ENCODE assay signal across 19 cellular contexts in the genomic region with DNA sequence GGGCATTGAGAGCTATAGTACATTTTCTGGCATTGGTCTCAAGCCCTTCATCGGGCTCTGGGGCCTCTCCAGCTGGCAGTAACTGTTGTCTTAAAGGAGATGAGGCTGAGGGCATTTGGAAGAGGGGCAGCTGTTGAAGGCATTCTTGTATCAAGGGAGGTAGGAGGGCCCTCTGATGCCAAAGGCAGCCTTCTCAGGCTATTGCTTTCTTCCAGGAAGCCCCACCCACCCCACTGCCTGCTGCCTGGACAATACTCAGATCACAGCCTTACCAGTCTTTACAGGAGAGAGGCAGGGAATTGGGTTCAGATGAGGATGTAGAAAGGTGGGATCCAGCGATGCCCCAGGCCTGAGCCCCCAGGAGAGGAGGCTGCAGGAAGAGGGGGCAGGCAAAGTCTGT. TPM values are rescaled to one million over a fixed set of nuclear protein-coding genes. Genes with fewer than 3 reads are reported as not detected.
DNase-seq lines count a peak whose midpoint lies in the region; ATAC-seq and TF ChIP-seq lines count a peak whose summit lies in the region.
"Had no signal": no experiment of that assay in that cellular context is flagged by ENCODE, and none has a peak within 500 bp of the region (broad histone marks: within the 10 kb centered on the region; RNA-seq: fewer than 3 reads in every experiment).

No MANE protein-coding gene starts in this region.

- no peak overlapping the region for H3K27ac ChIP-seq in HCT116 (ENCODE audit: low read depth, low read length)
- H3K27ac ChIP-seq: BLaER1 treated with 17β-estradiol and CSF1 and Interleukin-3, amounts not matched to agents 10 nM and 100 nM had no signal

- H3K27me3 ChIP-seq in HCT116 (ENCODE audit: insufficient read depth, low read length), result no peaks in the 10 kb centered on the region

- H3K27me3 Mint-ChIP-seq in activated CD8-positive, alpha-beta memory T cell treated with anti-CD3 and anti-CD28 coated beads, Interleukin-2, amount 10 ng/mL, durations not matched to agents 7 days and 5 days, result peaks cover 64% of the 10 kb centered on the region
- H3K27me3 Mint-ChIP-seq in glutamatergic neuron (ENCODE audit: unreplicated experiment), result peaks cover 27% of the 10 kb centered on the region

- no peak overlapping the region for H3K4me2 ChIP-seq in HCT116 (ENCODE audit: low read length)

- TF ChIP-seq POLR2A in HCT116 (IDR thresholded peaks at IDR 0.05; ENCODE audit: borderline replicate concordance, extremely low read depth, insufficient read depth, insufficient read length), result no peak

- TF ChIP-seq RAD21 in HCT116 (IDR thresholded peaks at IDR 0.05; ENCODE audit: low read depth), result no peak

- peaks cover 17% of the 10 kb centered on the region for H3K4me1 Mint-ChIP-seq in activated CD8-positive, alpha-beta memory T cell treated with anti-CD3 and anti-CD28 coated beads, Interleukin-2, amount 10 ng/mL, durations not matched to agents 7 days and 5 days
- no peaks in the 10 kb centered on the region for H3K4me1 Mint-ChIP-seq in glutamatergic neuron (ENCODE audit: low read depth, unreplicated experiment)

- TSS peak; percentile 27 for BruUV-seq in HCT116 (replicated peaks; lab: Mats Ljungman, UMichigan)

- no peaks in the 10 kb centered on the region for H3K9me2 ChIP-seq in HCT116 (ENCODE audit: insufficient read depth)

- RAD21 ChIA-PET in HCT116 (lab: Charles Lee; ENCODE audit: low non-redundant PET in 1 of 2, low total read pairs in 2 of 2, uncharacterized antibody in 2 of 2, unreplicated experiment in 2 of 2), result no interaction called here

- peak; percentile 46 for DNase-seq in activated CD8-positive, alpha-beta memory T cell treated with anti-CD3 and anti-CD28 coated beads, Interleukin-2, amount 50 U/mL, for 48 hours
- no peak for DNase-seq in activated CD8-positive, alpha-beta memory T cell treated with anti-CD3 and anti-CD28 coated beads, Interleukin-2, amount 10 ng/mL, durations not matched to agents 7 days and 5 days
- DNase-seq in HCT116 (ENCODE audit: low read depth, low spot score) (no peak), myocyte (ENCODE audit: low read depth) (peak; percentile 26), sciatic nerve (ENCODE audit: low spot score) (peak; percentile 21), COR-L47 (lab: John Stamatoyannopoulos, UW) (no peak), glutamatergic neuron (no peak)
- DNase-seq: DMS153; HFFc6; Karpas-422; NCI-H1105; NCI-H1694 treated with DMSO at 0.1 percent for 48 hours; NCI-H446 treated with DMSO at 0.1 percent for 48 hours; NK-92 treated with Interleukin-12 subunit alpha and Interleukin-12 subunit beta, amount 100 ng/mL, for 24 hours; SHP77 had no signal

- H2AFZ ChIP-seq in HCT116 (ENCODE audit: low read depth, low read length, poor library complexity, severe bottlenecking), result no peak overlapping the region

- no peak for TF ChIP-seq CTCF in HCT116 (IDR thresholded peaks at IDR 0.05 in 2 of 3, conservative IDR thresholded peaks at IDR 0.05 in 1 of 3; ENCODE audit: borderline replicate concordance in 1 of 3, insufficient read depth in 1 of 3, low read depth in 2 of 3, low read length in 2 of 3)
- no peak for TF ChIP-seq CTCF in glutamatergic neuron (IDR thresholded peaks at IDR 0.05; ENCODE audit: partially characterized antibody, unreplicated experiment)

- no peak overlapping the region for H3K9ac ChIP-seq in HCT116 (ENCODE audit: low read length)
- H3K9ac ChIP-seq: BLaER1 treated with 17β-estradiol and CSF1 and Interleukin-3, amounts not matched to agents 10 nM and 100 nM had no signal

- no peaks in the 10 kb centered on the region for H3K36me3 ChIP-seq in HCT116 (ENCODE audit: control insufficient read depth in 1 of 2, insufficient read depth in 2 of 2, low read length in 2 of 2)
- H3K36me3 ChIP-seq: BLaER1 treated with 17β-estradiol and CSF1 and Interleukin-3, amounts not matched to agents 10 nM and 100 nM had no signal

- H3K9me3 ChIP-seq in HCT116 (ENCODE audit: control insufficient read depth in 1 of 2, insufficient read depth in 1 of 2, low read depth in 1 of 2, low read length in 2 of 2), result no peaks in the 10 kb centered on the region
- H3K9me3 ChIP-seq: BLaER1 treated with 17β-estradiol and CSF1 and Interleukin-3, amounts not matched to agents 10 nM and 100 nM had no signal

- H3K36me3 Mint-ChIP-seq in activated CD8-positive, alpha-beta memory T cell treated with anti-CD3 and anti-CD28 coated beads, Interleukin-2, amount 10 ng/mL, durations not matched to agents 7 days and 5 days, result no peaks in the 10 kb centered on the region
- H3K36me3 Mint-ChIP-seq in glutamatergic neuron (ENCODE audit: unreplicated experiment), result no peaks in the 10 kb centered on the region

- H3K4me3 ChIP-seq in HCT116 (replicated peaks in 1 of 2; ENCODE audit: low read depth in 1 of 2, low read length in 2 of 2), result no peak overlapping the region
- H3K4me3 ChIP-seq: BLaER1 treated with 17β-estradiol and CSF1 and Interleukin-3, amounts not matched to agents 10 nM and 100 nM had no signal

- intact Hi-C loops in HCT116 (cut with micrococcal nuclease) (no loop called here), sciatic nerve (cut with DNase I) (loop anchor here (5.0 kb wide), 1 partner anchor 1047 kb away; no protein-coding TSS in a partner anchor)

- H3K27ac Mint-ChIP-seq in activated CD8-positive, alpha-beta memory T cell treated with anti-CD3 and anti-CD28 coated beads, Interleukin-2, amount 10 ng/mL, durations not matched to agents 7 days and 5 days, result no peak overlapping the region
- H3K27ac Mint-ChIP-seq in glutamatergic neuron (ENCODE audit: unreplicated experiment), result no peak overlapping the region
- H3K27ac Mint-ChIP-seq: HFFc6 had no signal

- no peaks in the 10 kb centered on the region for H3K79me2 ChIP-seq in HCT116 (ENCODE audit: insufficient read depth, low read length)

- no peaks in the 10 kb centered on the region for H3K9me3 Mint-ChIP-seq in activated CD8-positive, alpha-beta memory T cell treated with anti-CD3 and anti-CD28 coated beads, Interleukin-2, amount 10 ng/mL, durations not matched to agents 7 days and 5 days (ENCODE audit: low read depth)
- H3K9me3 Mint-ChIP-seq in glutamatergic neuron (ENCODE audit: unreplicated experiment), result peaks cover 8% of the 10 kb centered on the region
- H3K9me3 Mint-ChIP-seq: HFFc6 had no signal

- no peak overlapping the region for H3K4me3 Mint-ChIP-seq in activated CD8-positive, alpha-beta memory T cell treated with anti-CD3 and anti-CD28 coated beads, Interleukin-2, amount 10 ng/mL, durations not matched to agents 7 days and 5 days
- H3K4me3 Mint-ChIP-seq in glutamatergic neuron (ENCODE audit: unreplicated experiment), result no peak overlapping the region
- H3K4me3 Mint-ChIP-seq: HFFc6 had no signal

- peaks cover 0 to 22% of the 10 kb centered on the region in 2 experiments; a peak in 2 of 4 replicates for H3K4me1 ChIP-seq in HCT116 (ENCODE audit: control insufficient read depth in 1 of 2, insufficient read depth in 2 of 2, low read length in 2 of 2)

- no peak for ATAC-seq in activated CD8-positive, alpha-beta memory T cell treated with anti-CD3 and anti-CD28 coated beads, Interleukin-2, amount 10 ng/mL, durations not matched to agents 7 days and 5 days
- ATAC-seq in HCT116 (no peak), sciatic nerve (no peak), HG03095 (IDR thresholded peaks at IDR 0.05; ENCODE audit: unreplicated experiment) (no peak)

- H4K20me1 ChIP-seq in HCT116 (ENCODE audit: insufficient read depth), result no peaks in the 10 kb centered on the region

- CTCF ChIA-PET in activated CD8-positive, alpha-beta memory T cell treated with anti-CD3 and anti-CD28 coated beads, Interleukin-2, amount 10 ng/mL, durations not matched to agents 7 days and 5 days (lab: Charles Lee), result interaction anchor here (1.5 to 6.6 kb wide), 6 partner anchors 12 to 96 kb away, joined by 4 to 87 read pairs (median 14); no protein-coding TSS in a partner anchor
- CTCF ChIA-PET in HCT116 (lab: Charles Lee), result interaction anchor here (1.1 to 2.9 kb wide), 2 partner anchors 97 to 247 kb away, joined by 4 to 29 read pairs; no protein-coding TSS in a partner anchor

- POLR2A ChIA-PET in HCT116 (lab: Charles Lee), result no interaction called here

TF ChIP-seq in HCT116, 20 proteins besides CTCF, POLR2A, EP300 and RAD21 (continues in another document):
- TF ChIP-seq CEBPB (IDR thresholded peaks at IDR 0.05; ENCODE audit: low read depth), result no peak
- TF ChIP-seq, protein P1, sequence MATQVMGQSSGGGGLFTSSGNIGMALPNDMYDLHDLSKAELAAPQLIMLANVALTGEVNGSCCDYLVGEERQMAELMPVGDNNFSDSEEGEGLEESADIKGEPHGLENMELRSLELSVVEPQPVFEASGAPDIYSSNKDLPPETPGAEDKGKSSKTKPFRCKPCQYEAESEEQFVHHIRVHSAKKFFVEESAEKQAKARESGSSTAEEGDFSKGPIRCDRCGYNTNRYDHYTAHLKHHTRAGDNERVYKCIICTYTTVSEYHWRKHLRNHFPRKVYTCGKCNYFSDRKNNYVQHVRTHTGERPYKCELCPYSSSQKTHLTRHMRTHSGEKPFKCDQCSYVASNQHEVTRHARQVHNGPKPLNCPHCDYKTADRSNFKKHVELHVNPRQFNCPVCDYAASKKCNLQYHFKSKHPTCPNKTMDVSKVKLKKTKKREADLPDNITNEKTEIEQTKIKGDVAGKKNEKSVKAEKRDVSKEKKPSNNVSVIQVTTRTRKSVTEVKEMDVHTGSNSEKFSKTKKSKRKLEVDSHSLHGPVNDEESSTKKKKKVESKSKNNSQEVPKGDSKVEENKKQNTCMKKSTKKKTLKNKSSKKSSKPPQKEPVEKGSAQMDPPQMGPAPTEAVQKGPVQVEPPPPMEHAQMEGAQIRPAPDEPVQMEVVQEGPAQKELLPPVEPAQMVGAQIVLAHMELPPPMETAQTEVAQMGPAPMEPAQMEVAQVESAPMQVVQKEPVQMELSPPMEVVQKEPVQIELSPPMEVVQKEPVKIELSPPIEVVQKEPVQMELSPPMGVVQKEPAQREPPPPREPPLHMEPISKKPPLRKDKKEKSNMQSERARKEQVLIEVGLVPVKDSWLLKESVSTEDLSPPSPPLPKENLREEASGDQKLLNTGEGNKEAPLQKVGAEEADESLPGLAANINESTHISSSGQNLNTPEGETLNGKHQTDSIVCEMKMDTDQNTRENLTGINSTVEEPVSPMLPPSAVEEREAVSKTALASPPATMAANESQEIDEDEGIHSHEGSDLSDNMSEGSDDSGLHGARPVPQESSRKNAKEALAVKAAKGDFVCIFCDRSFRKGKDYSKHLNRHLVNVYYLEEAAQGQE (IDR thresholded peaks at IDR 0.05; ENCODE audit: low read depth), result no peak

RNA-seq across cellular contexts. Expression of a gene that starts 46.0 kb away (rescaled TPM):
- total RNA-seq in activated CD8-positive, alpha-beta memory T cell treated with anti-CD3 and anti-CD28 coated beads, Interleukin-2, amount 10 ng/mL, durations not matched to agents 7 days and 5 days, result under 1 TPM; 0.35 to 0.68 TPM
- 0.17 TPM for total RNA-seq in HCT116 (2021; ENCODE audit: unreplicated experiment)
- polyA plus RNA-seq in HCT116 (2012), result 0.09 and 0.18 TPM in 2 replicates
- total RNA-seq in myocyte, result not detected in 2 replicates
- polyA plus RNA-seq in myocyte (2012), result not detected
- total RNA-seq in sciatic nerve, result 5.9 TPM
- total RNA-seq in glutamatergic neuron (ENCODE audit: unreplicated experiment), result 28.1 TPM
- total RNA-seq: A172, OCI-LY7 had no signal

Comparison
In these comparisons a context has a peak if more than half of its experiments do, and no peak if none do; other contexts are left out.
1. DNase-seq: peak in activated CD8-positive, alpha-beta memory T cell treated with anti-CD3 and anti-CD28 coated beads, Interleukin-2, amount 50 U/mL, for 48 hours (single experiment), myocyte (single experiment) and sciatic nerve (single experiment); none in activated CD8-positive, alpha-beta memory T cell treated with anti-CD3 and anti-CD28 coated beads, Interleukin-2, amount 10 ng/mL, durations not matched to agents 7 days and 5 days (single experiment), HCT116 (single experiment), COR-L47 (single experiment) and glutamatergic neuron (single experiment).